In the genomic region with DNA sequence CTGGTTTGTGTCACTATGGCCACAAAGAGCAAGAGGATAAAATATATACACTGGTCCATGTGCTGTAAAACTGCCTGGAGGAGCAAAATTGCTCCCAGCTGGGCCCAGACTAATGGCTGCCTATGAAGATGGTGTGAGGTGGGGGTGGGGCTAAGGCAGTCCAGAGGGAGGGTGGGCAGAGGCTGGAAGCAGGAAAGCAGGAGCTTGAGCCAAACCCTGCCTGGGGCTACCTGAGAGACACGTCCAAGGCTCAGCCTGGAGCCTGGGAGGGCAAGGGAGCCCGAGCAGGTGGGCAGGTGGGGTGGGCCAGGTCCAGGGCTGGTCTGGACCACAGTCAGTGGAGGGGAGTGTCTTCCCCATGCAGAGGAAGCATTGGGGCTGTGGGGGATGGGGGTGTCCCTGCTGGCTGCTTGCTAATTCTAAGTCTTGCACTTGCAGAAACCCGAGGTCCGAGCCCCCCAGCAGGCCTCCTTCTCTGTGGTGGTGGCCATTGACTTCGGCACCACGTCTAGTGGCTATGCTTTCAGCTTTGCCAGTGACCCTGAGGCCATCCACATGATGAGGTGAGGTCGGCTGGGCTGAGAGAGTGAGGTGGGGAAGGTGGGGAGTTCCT, we compare ENCODE assay signal across 24 cellular contexts. TPM values are rescaled to one million over a fixed set of nuclear protein-coding genes. Genes with fewer than 3 reads are reported as not detected.
DNase-seq lines count a peak whose midpoint lies in the region; ATAC-seq and TF ChIP-seq lines count a peak whose summit lies in the region.
"Had no signal": no experiment of that assay in that cellular context is flagged by ENCODE, and none has a peak within 500 bp of the region (broad histone marks: within the 10 kb centered on the region; RNA-seq: fewer than 3 reads in every experiment).

No MANE protein-coding gene starts in this region.

- peak overlapping the region; percentile 68 for H3K56ac ChIP-seq in mesendoderm (ENCODE audit: low read length)

- no peak for TF ChIP-seq CTCF in chondrocyte (IDR thresholded peaks at IDR 0.05)
- TF ChIP-seq CTCF in CD8-positive, alpha-beta T cell (IDR thresholded peaks at IDR 0.05): no peak

- no peaks in the 10 kb centered on the region for H3K79me2 ChIP-seq in mesendoderm (ENCODE audit: control insufficient read depth, insufficient read depth, low read length)

- no peak overlapping the region for H3K18ac ChIP-seq in mesendoderm (ENCODE audit: low read length)

- no peak overlapping the region for H3K4me2 ChIP-seq in mesendoderm (ENCODE audit: low read length)

- no peak for ATAC-seq in T-helper 17 cell
- no peak for ATAC-seq in CD8-positive, alpha-beta T cell
- ATAC-seq in GM21717 (IDR thresholded peaks at IDR 0.05; ENCODE audit: unreplicated experiment): no peak

- no peak overlapping the region for H3K23ac ChIP-seq in mesendoderm (ENCODE audit: low read length)

- no peak overlapping the region for H4K8ac ChIP-seq in mesendoderm (ENCODE audit: low read depth, low read length)

- H3K36me3 Mint-ChIP-seq in chondrocyte (ENCODE audit: low read depth) (peaks cover 2% of the 10 kb centered on the region), T-helper 17 cell (ENCODE audit: low read depth) (no peaks in the 10 kb centered on the region)
- H3K36me3 Mint-ChIP-seq in CD8-positive, alpha-beta T cell: no peaks in the 10 kb centered on the region
- H3K36me3 Mint-ChIP-seq: CD4-positive, CD25-positive, alpha-beta regulatory T cell had no signal

- no peak overlapping the region for H3K4ac ChIP-seq in mesendoderm (ENCODE audit: low read depth, low read length)

- no peaks in the 10 kb centered on the region for H3K27me3 ChIP-seq in mesendoderm (ENCODE audit: insufficient read depth, low read length, poor library complexity)
- no peaks in the 10 kb centered on the region for H3K27me3 ChIP-seq in CD8-positive, alpha-beta T cell (ENCODE audit: insufficient read depth, low read length)

- WGBS in mesendoderm (ENCODE audit: extremely low coverage, insufficient coverage, low lambda C conversion rate): no CpG with 5 or more reads among the region's 7 CpGs

- H3K27ac ChIP-seq in mesendoderm (ENCODE audit: low read depth, low read length): no peak overlapping the region
- no peak overlapping the region for H3K27ac ChIP-seq in CD8-positive, alpha-beta T cell (ENCODE audit: low read depth, low read length)
- H3K27ac ChIP-seq: GM23248, HL-60, RWPE1 had no signal

- H3K9me3 Mint-ChIP-seq in chondrocyte (ENCODE audit: low read depth): no peaks in the 10 kb centered on the region
- H3K9me3 Mint-ChIP-seq in CD8-positive, alpha-beta T cell: no peaks in the 10 kb centered on the region

- no peaks in the 10 kb centered on the region for H3K9me3 ChIP-seq in T-helper 17 cell (ENCODE audit: control insufficient read depth, low read length, poor library complexity, severe bottlenecking)
- H3K9me3 ChIP-seq in CD8-positive, alpha-beta T cell (ENCODE audit: low read length): no peaks in the 10 kb centered on the region

- CTCF ChIA-PET in CD8-positive, alpha-beta T cell (lab: Charles Lee): interaction anchor here (1.3 to 1.5 kb wide), 2 partner anchors 9 to 31 kb away, joined by 4 read pairs; no protein-coding TSS in a partner anchor

- peaks cover 4% of the 10 kb centered on the region for H3K4me1 Mint-ChIP-seq in chondrocyte (ENCODE audit: low read depth)
- peaks cover 13% of the 10 kb centered on the region for H3K4me1 Mint-ChIP-seq in T-helper 17 cell
- peaks cover 12% of the 10 kb centered on the region for H3K4me1 Mint-ChIP-seq in CD8-positive, alpha-beta T cell (ENCODE audit: low read depth)

- no peak overlapping the region for H2BK15ac ChIP-seq in mesendoderm (replicated peaks; ENCODE audit: low read depth)

- no peaks in the 10 kb centered on the region for H3K4me1 ChIP-seq in mesendoderm (ENCODE audit: control insufficient read depth, low read depth, low read length)
- peaks cover 9% of the 10 kb centered on the region for H3K4me1 ChIP-seq in CD8-positive, alpha-beta T cell (ENCODE audit: insufficient read depth, low read length)

- peaks cover 10% of the 10 kb centered on the region for H3K27me3 Mint-ChIP-seq in chondrocyte (ENCODE audit: low read depth)
- peaks cover 7% of the 10 kb centered on the region for H3K27me3 Mint-ChIP-seq in T-helper 17 cell
- peaks cover 4% of the 10 kb centered on the region for H3K27me3 Mint-ChIP-seq in CD8-positive, alpha-beta T cell (ENCODE audit: low read depth)
- H3K27me3 Mint-ChIP-seq: CD4-positive, CD25-positive, alpha-beta regulatory T cell had no signal

- no peaks in the 10 kb centered on the region for H3K36me3 ChIP-seq in mesendoderm (ENCODE audit: control insufficient read depth, insufficient read depth, low read length)
- no peaks in the 10 kb centered on the region for H3K36me3 ChIP-seq in CD8-positive, alpha-beta T cell (ENCODE audit: insufficient read depth, low read length)

- no peak overlapping the region for H3K27ac Mint-ChIP-seq in chondrocyte (ENCODE audit: unreplicated experiment)
- no peak overlapping the region for H3K27ac Mint-ChIP-seq in T-helper 17 cell
- no peak overlapping the region for H3K27ac Mint-ChIP-seq in CD8-positive, alpha-beta T cell
- H3K27ac Mint-ChIP-seq: CD4-positive, CD25-positive, alpha-beta regulatory T cell had no signal

- POLR2A ChIA-PET in CD8-positive, alpha-beta T cell (lab: Charles Lee): no interaction called here

- intact Hi-C loops in CD8-positive, alpha-beta T cell (cut with DNase I, micrococcal nuclease): no loop called here

- H3K9ac ChIP-seq in mesendoderm (ENCODE audit: low read length): no peak overlapping the region
- H3K9ac ChIP-seq: GM23248 had no signal

- no peak overlapping the region for H4K5ac ChIP-seq in mesendoderm (ENCODE audit: low read length)

- no peak overlapping the region for H3K4me3 Mint-ChIP-seq in chondrocyte (ENCODE audit: unreplicated experiment)
- no peak overlapping the region for H3K4me3 Mint-ChIP-seq in T-helper 17 cell
- no peak overlapping the region for H3K4me3 Mint-ChIP-seq in CD8-positive, alpha-beta T cell
- H3K4me3 Mint-ChIP-seq: CD4-positive, CD25-positive, alpha-beta regulatory T cell had no signal

- H2BK5ac ChIP-seq in mesendoderm (ENCODE audit: low read length): no peak overlapping the region

- DNase-seq in NCI-H2227 (lab: John Stamatoyannopoulos, UW; ENCODE audit: unreplicated experiment) (peak; percentile 64), chondrocyte (ENCODE audit: low spot score) (peak; percentile 80), mesendoderm (peak; percentile 49), T-helper 17 cell (no peak)
- DNase-seq in CD8-positive, alpha-beta T cell: no peak
- DNase-seq: CD4-positive, CD25-positive, alpha-beta regulatory T cell; COR-L47; DMS79; GM23248; HCEC 1CT; KBM-7; MM.1S; NCI-H1048; NCI-H1417 treated with DMSO at 0.1 percent for 48 hours; NCI-H187; NCI-H2107; NCI-H510A; NCI-H774; NK-92 treated with Interleukin-12 subunit alpha and Interleukin-12 subunit beta, amount 100 ng/mL, for 24 hours had no signal

- no peak overlapping the region for H2BK120ac ChIP-seq in mesendoderm (ENCODE audit: low read depth, low read length)

- no peak overlapping the region for H2AK5ac ChIP-seq in mesendoderm (ENCODE audit: low read length)

- no peak overlapping the region for H3K4me3 ChIP-seq in mesendoderm (ENCODE audit: low read length)
- no peak overlapping the region for H3K4me3 ChIP-seq in CD8-positive, alpha-beta T cell (ENCODE audit: low read depth, low read length)
- H3K4me3 ChIP-seq: GM23248 had no signal

- H3K79me1 ChIP-seq in mesendoderm (ENCODE audit: low read length): no peaks in the 10 kb centered on the region

RNA-seq across cellular contexts. Expression of gene HSPA12B, which starts 9.5 kb away (rescaled TPM):
- total RNA-seq in chondrocyte (0.10 to 0.26 TPM in 2 of 3 replicates, not detected in the other), T-helper 17 cell (not detected)
- 1.3 TPM for polyA plus RNA-seq in mesendoderm (2013, experiment 1 of 2)
- polyA plus RNA-seq in mesendoderm (2013, experiment 2 of 2): 1.1 TPM
- total RNA-seq in CD8-positive, alpha-beta T cell: not detected
- total RNA-seq: CD4-positive, CD25-positive, alpha-beta regulatory T cell; GM23248; HT-29 had no signal

RNA-seq across cellular contexts. Expression of gene ADISSP, which starts 25.6 kb away (rescaled TPM):
- 23.5 to 30.4 TPM (median 26.7 TPM) in 3 replicates for total RNA-seq in chondrocyte
- polyA plus RNA-seq in mesendoderm (2013, experiment 1 of 2): 73.8 TPM
- polyA plus RNA-seq in mesendoderm (2013, experiment 2 of 2): 74.7 TPM
- total RNA-seq in T-helper 17 cell: 10 to 100 TPM; 13.3 to 19.0 TPM
- 10 to 100 TPM in 1 of 2 experiments, 1 to 10 TPM in 1; 9.6 to 10.7 TPM for total RNA-seq in CD8-positive, alpha-beta T cell

RNA-seq across cellular contexts. Expression of gene SIGLEC1, which starts 29.6 kb away (rescaled TPM):
- total RNA-seq in chondrocyte (0.08 TPM in 1 of 3 replicates, not detected in the others), T-helper 17 cell (under 1 TPM; 0.10 to 0.13 TPM)
- not detected for polyA plus RNA-seq in mesendoderm (2013, experiment 1 of 2)
- not detected for polyA plus RNA-seq in mesendoderm (2013, experiment 2 of 2)
- under 1 TPM; 0.05 to 0.06 TPM for total RNA-seq in CD8-positive, alpha-beta T cell
- total RNA-seq: CD4-positive, CD25-positive, alpha-beta regulatory T cell; GM23248; HT-29 had no signal
- polyA plus RNA-seq: BJ; CD4-positive, CD25-positive, alpha-beta regulatory T cell; GM23248 had no signal

RNA-seq across cellular contexts. Expression of gene SPEF1, which starts 39.3 kb away (rescaled TPM):
- total RNA-seq in chondrocyte (0.12 to 0.60 TPM in 2 of 3 replicates, not detected in the other), T-helper 17 cell (under 1 TPM in 1 of 2 donors, not detected in 1; 0.18 TPM)
- 0.10 TPM for polyA plus RNA-seq in mesendoderm (2013, experiment 1 of 2)
- polyA plus RNA-seq in mesendoderm (2013, experiment 2 of 2): 0.21 TPM
- under 1 TPM in 1 of 2 experiments, not detected in 1; 0.16 TPM for total RNA-seq in CD8-positive, alpha-beta T cell
- total RNA-seq: CD4-positive, CD25-positive, alpha-beta regulatory T cell; GM23248 had no signal
- polyA plus RNA-seq: CD4-positive, CD25-positive, alpha-beta regulatory T cell had no signal

RNA-seq across cellular contexts. Expression of gene CENPB, which starts 44.6 kb away (rescaled TPM):
- 91.1 to 94.9 TPM (median 92.1 TPM) in 3 replicates for total RNA-seq in chondrocyte
- 22.3 TPM for polyA plus RNA-seq in mesendoderm (2013, experiment 1 of 2)
- 21.5 TPM for polyA plus RNA-seq in mesendoderm (2013, experiment 2 of 2)
- total RNA-seq in T-helper 17 cell: 10 to 100 TPM; 36.9 to 40.2 TPM
- total RNA-seq in CD8-positive, alpha-beta T cell: 10 to 100 TPM; 23.2 to 24.1 TPM

Comparison
In these comparisons a context has a peak if more than half of its experiments do, and no peak if none do; other contexts are left out.
1. DNase-seq: peak in NCI-H2227 (single experiment), chondrocyte (single experiment) and mesendoderm (single experiment); none in T-helper 17 cell (0 of 3) and CD8-positive, alpha-beta T cell (0 of 7).